ENCODE assay signal across 1 cellular context in the genomic region with DNA sequence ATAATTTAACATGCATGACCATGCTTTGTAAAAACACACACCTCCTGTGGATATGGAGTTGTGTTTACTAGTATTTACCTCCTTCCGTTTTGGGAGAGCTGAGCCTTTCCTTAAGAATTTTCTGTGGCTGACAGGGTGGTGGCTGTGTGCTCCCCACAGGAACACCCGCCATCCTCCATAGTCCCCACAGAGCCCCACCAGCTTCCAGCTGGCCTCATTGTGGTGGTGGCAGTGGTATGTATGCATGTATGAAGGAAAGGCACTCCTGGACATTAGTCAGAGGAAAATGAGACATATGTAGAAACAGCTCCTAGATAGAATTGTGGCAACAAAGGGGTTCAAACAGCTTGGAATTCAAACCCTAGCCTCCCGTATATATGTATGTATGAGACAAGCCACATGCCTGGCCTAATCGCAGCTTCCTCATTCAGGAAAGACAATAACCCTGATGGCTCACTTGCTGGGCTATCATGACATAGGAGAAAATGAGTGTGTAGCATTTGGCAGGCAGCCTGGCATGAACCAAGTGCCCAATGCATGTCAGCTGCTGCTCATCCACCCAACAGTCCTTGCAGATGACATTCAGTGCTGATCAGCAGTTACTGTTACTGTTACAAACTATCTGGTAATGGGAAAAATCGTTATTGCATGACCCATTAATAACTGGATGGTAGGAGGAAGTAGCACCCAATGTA.
TF ChIP-seq lines count a peak whose summit lies in the region.

No MANE protein-coding gene starts in this region.

TF ChIP-seq in HepG2, 621 proteins besides CTCF, POLR2A, EP300 and RAD21 (continued from another document):
- TF ChIP-seq PHF8 (CRISPR knock-in tag; IDR thresholded peaks at IDR 0.05) (no peak), ZFP82 (CRISPR knock-in tag; IDR thresholded peaks at IDR 0.05; ENCODE audit: borderline replicate concordance) (no peak), TCF7L2 (IDR thresholded peaks at IDR 0.05; ENCODE audit: low read depth, low read length) (no peak), ZMYM3 (CRISPR knock-in tag; IDR thresholded peaks at IDR 0.05) (no peak)
- TF ChIP-seq, protein P1, sequence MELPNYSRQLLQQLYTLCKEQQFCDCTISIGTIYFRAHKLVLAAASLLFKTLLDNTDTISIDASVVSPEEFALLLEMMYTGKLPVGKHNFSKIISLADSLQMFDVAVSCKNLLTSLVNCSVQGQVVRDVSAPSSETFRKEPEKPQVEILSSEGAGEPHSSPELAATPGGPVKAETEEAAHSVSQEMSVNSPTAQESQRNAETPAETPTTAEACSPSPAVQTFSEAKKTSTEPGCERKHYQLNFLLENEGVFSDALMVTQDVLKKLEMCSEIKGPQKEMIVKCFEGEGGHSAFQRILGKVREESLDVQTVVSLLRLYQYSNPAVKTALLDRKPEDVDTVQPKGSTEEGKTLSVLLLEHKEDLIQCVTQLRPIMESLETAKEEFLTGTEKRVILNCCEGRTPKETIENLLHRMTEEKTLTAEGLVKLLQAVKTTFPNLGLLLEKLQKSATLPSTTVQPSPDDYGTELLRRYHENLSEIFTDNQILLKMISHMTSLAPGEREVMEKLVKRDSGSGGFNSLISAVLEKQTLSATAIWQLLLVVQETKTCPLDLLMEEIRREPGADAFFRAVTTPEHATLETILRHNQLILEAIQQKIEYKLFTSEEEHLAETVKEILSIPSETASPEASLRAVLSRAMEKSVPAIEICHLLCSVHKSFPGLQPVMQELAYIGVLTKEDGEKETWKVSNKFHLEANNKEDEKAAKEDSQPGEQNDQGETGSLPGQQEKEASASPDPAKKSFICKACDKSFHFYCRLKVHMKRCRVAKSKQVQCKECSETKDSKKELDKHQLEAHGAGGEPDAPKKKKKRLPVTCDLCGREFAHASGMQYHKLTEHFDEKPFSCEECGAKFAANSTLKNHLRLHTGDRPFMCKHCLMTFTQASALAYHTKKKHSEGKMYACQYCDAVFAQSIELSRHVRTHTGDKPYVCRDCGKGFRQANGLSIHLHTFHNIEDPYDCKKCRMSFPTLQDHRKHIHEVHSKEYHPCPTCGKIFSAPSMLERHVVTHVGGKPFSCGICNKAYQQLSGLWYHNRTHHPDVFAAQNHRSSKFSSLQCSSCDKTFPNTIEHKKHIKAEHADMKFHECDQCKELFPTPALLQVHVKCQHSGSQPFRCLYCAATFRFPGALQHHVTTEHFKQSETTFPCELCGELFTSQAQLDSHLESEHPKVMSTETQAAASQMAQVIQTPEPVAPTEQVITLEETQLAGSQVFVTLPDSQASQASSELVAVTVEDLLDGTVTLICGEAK (IDR thresholded peaks at IDR 0.05) = no peak
- TF ChIP-seq, protein P1 (CRISPR knock-in tag; IDR thresholded peaks at IDR 0.05) = no peak
